ENCODE assay signal across 20 cellular contexts in the genomic region with DNA sequence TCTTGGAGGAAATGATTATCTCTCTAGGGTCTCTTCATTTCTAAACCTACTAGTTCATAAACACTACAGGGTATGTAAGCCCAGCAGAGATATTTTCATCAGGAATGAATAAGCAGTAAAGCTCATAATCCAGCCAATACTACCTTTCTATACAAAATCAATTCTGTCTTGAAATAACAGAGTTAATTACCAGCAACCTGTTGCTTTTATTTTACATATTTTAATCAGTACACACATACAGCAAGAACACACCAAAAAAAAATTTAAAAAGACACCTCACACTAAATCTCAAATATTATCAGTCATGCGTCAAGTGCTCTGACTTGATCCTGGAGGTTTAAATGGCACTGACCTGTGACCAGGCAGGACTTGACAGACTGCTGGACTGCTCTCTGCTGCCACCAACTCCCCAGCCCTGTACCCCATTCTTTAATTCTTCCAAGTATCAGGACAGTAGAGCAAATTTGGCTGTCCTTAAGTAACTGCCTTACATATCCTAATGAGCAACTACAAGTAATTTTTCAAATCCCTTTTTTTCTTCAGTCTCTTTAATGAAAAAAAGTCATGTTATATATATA.
DNase-seq lines count a peak whose midpoint lies in the region; ATAC-seq and TF ChIP-seq lines count a peak whose summit lies in the region.
"Had no signal": no experiment of that assay in that cellular context is flagged by ENCODE, and none has a peak within 500 bp of the region (broad histone marks: within the 10 kb centered on the region; RNA-seq: fewer than 3 reads in every experiment).

No MANE protein-coding gene starts in this region.

- no peaks in the 10 kb centered on the region for H3K9me3 Mint-ChIP-seq in endodermal cell
- H3K9me3 Mint-ChIP-seq: neural crest cell had no signal

- ATAC-seq in left colon = peak; percentile 54
- no peak for ATAC-seq in GM18517 (IDR thresholded peaks at IDR 0.05; ENCODE audit: unreplicated experiment)

- H3K4me1 Mint-ChIP-seq in endodermal cell = peaks cover 6% of the 10 kb centered on the region
- H3K4me1 Mint-ChIP-seq: IgD-negative memory B cell, neural crest cell had no signal

- H3K79me2 ChIP-seq in MM.1S (ENCODE audit: low read length) = no peaks in the 10 kb centered on the region

- TF ChIP-seq CTCF in cardiac muscle cell (IDR thresholded peaks at IDR 0.05; ENCODE audit: low read depth, low read length) = no peak
- TF ChIP-seq CTCF in endodermal cell (conservative IDR thresholded peaks at IDR 0.05) = peak; percentile 48
- no peak for TF ChIP-seq CTCF in MM.1S (IDR thresholded peaks at IDR 0.05; ENCODE audit: low read length)

- H3K27me3 Mint-ChIP-seq in endodermal cell (ENCODE audit: insufficient read depth) = no peaks in the 10 kb centered on the region
- H3K27me3 Mint-ChIP-seq: progenitor cell of endocrine pancreas had no signal

- H3K4me2 ChIP-seq in MM.1S (ENCODE audit: low read depth, low read length) = no peak overlapping the region
- H3K4me2 ChIP-seq: smooth muscle cell had no signal

- WGBS in endodermal cell (ENCODE audit: insufficient coverage in 1 of 2, insufficient read length in 1 of 2), 2 experiments = 80 to 96% methylated on average over 1 of the region's 1 CpG

- H3K9me2 ChIP-seq in MM.1S (replicated peaks; ENCODE audit: insufficient read depth, low read length) = no peaks in the 10 kb centered on the region

- H3K9me3 ChIP-seq in cardiac muscle cell (ENCODE audit: low read depth) (no peaks in the 10 kb centered on the region), endodermal cell (ENCODE audit: control insufficient read depth, low read length) (no peaks in the 10 kb centered on the region), MM.1S (replicated peaks; ENCODE audit: insufficient read depth, low read length) (no peaks in the 10 kb centered on the region)
- H3K9me3 ChIP-seq: adrenal gland had no signal

- intact Hi-C loops in cardiac septum (cut with DNase I) (no loop called here), left colon (cut with DNase I, micrococcal nuclease) (no loop called here)

- H3F3A ChIP-seq in MM.1S (ENCODE audit: insufficient read depth, low read length) = no peaks in the 10 kb centered on the region

- no peak overlapping the region for H3K9ac ChIP-seq in endodermal cell (ENCODE audit: extremely low read depth, low read length, poor library complexity, severe bottlenecking)
- H3K9ac ChIP-seq in MM.1S (ENCODE audit: low read length) = no peak overlapping the region

- peaks cover 3% of the 10 kb centered on the region for H3K36me3 Mint-ChIP-seq in endodermal cell (ENCODE audit: low read depth)

- H3K27ac ChIP-seq in cardiac muscle cell = peak overlapping the region; percentile 65
- H3K27ac ChIP-seq in endodermal cell (ENCODE audit: low read depth, low read length) = no peak overlapping the region
- no peak overlapping the region for H3K27ac ChIP-seq in MM.1S (ENCODE audit: low read length)
- H3K27ac ChIP-seq: adrenal gland, HL-60, RWPE1 had no signal

- peak in 1 of 2 donors; percentile 36 for DNase-seq in cardiac muscle cell (ENCODE audit: low read depth in 1 of 2, low spot score in 1 of 2)
- no peak for DNase-seq in cardiac septum (ENCODE audit: low spot score)
- DNase-seq in endodermal cell = no peak
- DNase-seq in left colon = no peak
- DNase-seq in MM.1S = no peak
- DNase-seq in RPMI8226 = no peak
- no peak for DNase-seq in stimulated activated CD4-positive, alpha-beta T cell treated with anti-CD3 and anti-CD28 coated beads, Interleukin-2, amount 100 ng/mL, for 48 hours
- DNase-seq: activated gamma-delta T cell, EL, glutamatergic neuron, mesenchymal stem cell, NCI-H1694 had no signal

- H3K27ac Mint-ChIP-seq in endodermal cell = no peak overlapping the region

- H3K4me1 ChIP-seq in cardiac muscle cell (ENCODE audit: low read depth) (peaks cover 8% of the 10 kb centered on the region), endodermal cell (ENCODE audit: control insufficient read depth, insufficient read depth, low read length) (no peaks in the 10 kb centered on the region), MM.1S (ENCODE audit: low read length) (no peaks in the 10 kb centered on the region)

- no peak overlapping the region for H3K4me3 Mint-ChIP-seq in endodermal cell
- H3K4me3 Mint-ChIP-seq: IgD-negative memory B cell, neural crest cell had no signal

- no peaks in the 10 kb centered on the region for H4K20me1 ChIP-seq in MM.1S (ENCODE audit: insufficient read depth, low read length)

- H3K36me3 ChIP-seq in cardiac muscle cell (no peaks in the 10 kb centered on the region), endodermal cell (ENCODE audit: control insufficient read depth, insufficient read depth, low read length) (no peaks in the 10 kb centered on the region), MM.1S (replicated peaks; ENCODE audit: insufficient read depth, low read length) (no peaks in the 10 kb centered on the region)
- H3K36me3 ChIP-seq: adrenal gland had no signal

- H3K4me3 ChIP-seq in cardiac muscle cell (no peak overlapping the region), endodermal cell (ENCODE audit: low read length) (no peak overlapping the region), MM.1S (ENCODE audit: low read length) (no peak overlapping the region)
- H3K4me3 ChIP-seq: adrenal gland, smooth muscle cell had no signal

- no peak overlapping the region for H2AFZ ChIP-seq in MM.1S (ENCODE audit: low read length)

- H3K27me3 ChIP-seq in cardiac muscle cell (no peaks in the 10 kb centered on the region), endodermal cell (ENCODE audit: control insufficient read depth, insufficient read depth, low read length, poor library complexity, severe bottlenecking) (no peaks in the 10 kb centered on the region), MM.1S (replicated peaks; ENCODE audit: insufficient read depth, low read length) (no peaks in the 10 kb centered on the region)
- H3K27me3 ChIP-seq: adrenal gland had no signal
